Comparison of ENCODE assay signal across 1 cellular context in the genomic region with DNA sequence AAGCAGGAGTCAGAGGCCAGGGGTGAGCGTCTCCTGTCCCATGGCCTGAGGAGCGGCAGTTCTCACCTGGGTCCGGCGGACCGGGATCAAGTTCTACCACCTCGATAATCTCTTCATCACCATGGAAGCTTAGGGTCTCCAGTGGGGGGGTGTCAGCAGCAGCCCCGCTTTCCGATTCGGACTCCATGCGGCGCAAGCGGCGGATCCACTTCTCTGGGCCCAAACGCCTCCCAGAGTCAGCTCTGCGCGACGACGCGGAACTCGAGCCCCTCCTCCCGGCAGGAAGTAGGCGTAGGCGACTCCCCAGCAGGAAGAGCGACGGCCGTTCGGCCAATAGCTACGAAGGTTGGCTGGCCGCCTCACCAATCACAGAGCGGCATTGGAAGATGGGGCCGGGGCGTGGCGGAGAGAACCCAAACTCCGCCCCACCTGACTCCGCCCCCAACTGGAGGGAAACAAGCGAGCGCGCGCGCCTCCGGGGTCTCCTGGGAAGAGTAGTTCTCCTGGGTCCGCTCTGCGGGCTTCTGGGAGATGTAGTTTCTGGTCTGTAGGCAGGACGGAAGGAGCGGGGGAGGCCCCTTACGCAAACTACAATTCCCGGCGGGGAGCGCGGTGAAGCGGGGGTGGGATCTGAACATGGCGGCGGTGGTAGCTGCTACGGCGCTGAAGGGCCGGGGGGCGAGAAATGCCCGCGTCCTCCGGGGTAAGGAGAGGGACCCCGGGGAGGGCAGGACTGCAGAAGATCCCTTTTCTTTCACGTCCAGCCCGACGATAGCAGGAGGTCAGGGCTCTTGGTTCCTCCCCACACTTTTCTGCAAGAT.
TF ChIP-seq lines count a peak whose summit lies in the region.

A gene with protein sequence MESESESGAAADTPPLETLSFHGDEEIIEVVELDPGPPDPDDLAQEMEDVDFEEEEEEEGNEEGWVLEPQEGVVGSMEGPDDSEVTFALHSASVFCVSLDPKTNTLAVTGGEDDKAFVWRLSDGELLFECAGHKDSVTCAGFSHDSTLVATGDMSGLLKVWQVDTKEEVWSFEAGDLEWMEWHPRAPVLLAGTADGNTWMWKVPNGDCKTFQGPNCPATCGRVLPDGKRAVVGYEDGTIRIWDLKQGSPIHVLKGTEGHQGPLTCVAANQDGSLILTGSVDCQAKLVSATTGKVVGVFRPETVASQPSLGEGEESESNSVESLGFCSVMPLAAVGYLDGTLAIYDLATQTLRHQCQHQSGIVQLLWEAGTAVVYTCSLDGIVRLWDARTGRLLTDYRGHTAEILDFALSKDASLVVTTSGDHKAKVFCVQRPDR (minus strand): TSS at position 238 of the 821 bp plus-strand sequence. CDS start 51 bp downstream, at position 187.
A gene with protein sequence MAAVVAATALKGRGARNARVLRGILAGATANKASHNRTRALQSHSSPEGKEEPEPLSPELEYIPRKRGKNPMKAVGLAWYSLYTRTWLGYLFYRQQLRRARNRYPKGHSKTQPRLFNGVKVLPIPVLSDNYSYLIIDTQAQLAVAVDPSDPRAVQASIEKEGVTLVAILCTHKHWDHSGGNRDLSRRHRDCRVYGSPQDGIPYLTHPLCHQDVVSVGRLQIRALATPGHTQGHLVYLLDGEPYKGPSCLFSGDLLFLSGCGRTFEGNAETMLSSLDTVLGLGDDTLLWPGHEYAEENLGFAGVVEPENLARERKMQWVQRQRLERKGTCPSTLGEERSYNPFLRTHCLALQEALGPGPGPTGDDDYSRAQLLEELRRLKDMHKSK (plus strand): TSS at position 620 of the 821 bp plus-strand sequence. CDS start 17 bp downstream, at position 637.

TF ChIP-seq in HepG2, 621 proteins besides CTCF, POLR2A, EP300 and RAD21 (continues in another document):
- TF ChIP-seq SIX1 (CRISPR knock-in tag; IDR thresholded peaks at IDR 0.05; ENCODE audit: borderline replicate concordance) (no peak), ZNF350 (CRISPR knock-in tag; IDR thresholded peaks at IDR 0.05; ENCODE audit: borderline replicate concordance, low read depth) (peak; percentile 90), PRMT3 (CRISPR knock-in tag; IDR thresholded peaks at IDR 0.05; ENCODE audit: borderline replicate concordance, low read depth) (no peak), ZNF644 (CRISPR knock-in tag; IDR thresholded peaks at IDR 0.05; ENCODE audit: low read depth) (no peak), ZSCAN12 (CRISPR knock-in tag; IDR thresholded peaks at IDR 0.05) (0 out of 2 replicates have a peak, but pooled peaks have one; percentile 60), TOPORS (CRISPR knock-in tag; IDR thresholded peaks at IDR 0.05) (peak; percentile 20; the same call in 1 of the 2 replicates), CCDC6 (CRISPR knock-in tag; IDR thresholded peaks at IDR 0.05) (no peak), BCL6 (CRISPR knock-in tag; IDR thresholded peaks at IDR 0.05) (peak; percentile 34), TSC22D2 (CRISPR knock-in tag; IDR thresholded peaks at IDR 0.05; ENCODE audit: borderline replicate concordance) (peak; percentile 3), HOXD1 (CRISPR knock-in tag; IDR thresholded peaks at IDR 0.05) (no peak; the same call in none of the 2 replicates), HDAC1 (CRISPR knock-in tag; IDR thresholded peaks at IDR 0.05) (peak; percentile 49; the same call in 1 of the 2 replicates), ZNF569 (CRISPR knock-in tag; IDR thresholded peaks at IDR 0.05; ENCODE audit: borderline replicate concordance) (peak; percentile 89; the same call in 1 of the 2 replicates), ZNF17 (CRISPR knock-in tag; IDR thresholded peaks at IDR 0.05) (no peak), NFYC (CRISPR knock-in tag; IDR thresholded peaks at IDR 0.05) (peak; percentile 100), HNRNPLL (IDR thresholded peaks at IDR 0.05; ENCODE audit: low read depth, low read length, poor library complexity, severe bottlenecking) (peak; percentile 90), TCF12 (IDR thresholded peaks at IDR 0.05) (no peak), TCF12 (CRISPR knock-in tag; IDR thresholded peaks at IDR 0.05) (no peak; the same call in 1 of the 2 replicates), ZNF232 (CRISPR knock-in tag; IDR thresholded peaks at IDR 0.05; ENCODE audit: borderline replicate concordance) (peak; percentile 58; the same call in 1 of the 2 replicates), ZNF343 (CRISPR knock-in tag; IDR thresholded peaks at IDR 0.05) (peak; percentile 89), GPN1 (CRISPR knock-in tag; IDR thresholded peaks at IDR 0.05; ENCODE audit: borderline replicate concordance) (no peak)
- TF ChIP-seq, protein P1, sequence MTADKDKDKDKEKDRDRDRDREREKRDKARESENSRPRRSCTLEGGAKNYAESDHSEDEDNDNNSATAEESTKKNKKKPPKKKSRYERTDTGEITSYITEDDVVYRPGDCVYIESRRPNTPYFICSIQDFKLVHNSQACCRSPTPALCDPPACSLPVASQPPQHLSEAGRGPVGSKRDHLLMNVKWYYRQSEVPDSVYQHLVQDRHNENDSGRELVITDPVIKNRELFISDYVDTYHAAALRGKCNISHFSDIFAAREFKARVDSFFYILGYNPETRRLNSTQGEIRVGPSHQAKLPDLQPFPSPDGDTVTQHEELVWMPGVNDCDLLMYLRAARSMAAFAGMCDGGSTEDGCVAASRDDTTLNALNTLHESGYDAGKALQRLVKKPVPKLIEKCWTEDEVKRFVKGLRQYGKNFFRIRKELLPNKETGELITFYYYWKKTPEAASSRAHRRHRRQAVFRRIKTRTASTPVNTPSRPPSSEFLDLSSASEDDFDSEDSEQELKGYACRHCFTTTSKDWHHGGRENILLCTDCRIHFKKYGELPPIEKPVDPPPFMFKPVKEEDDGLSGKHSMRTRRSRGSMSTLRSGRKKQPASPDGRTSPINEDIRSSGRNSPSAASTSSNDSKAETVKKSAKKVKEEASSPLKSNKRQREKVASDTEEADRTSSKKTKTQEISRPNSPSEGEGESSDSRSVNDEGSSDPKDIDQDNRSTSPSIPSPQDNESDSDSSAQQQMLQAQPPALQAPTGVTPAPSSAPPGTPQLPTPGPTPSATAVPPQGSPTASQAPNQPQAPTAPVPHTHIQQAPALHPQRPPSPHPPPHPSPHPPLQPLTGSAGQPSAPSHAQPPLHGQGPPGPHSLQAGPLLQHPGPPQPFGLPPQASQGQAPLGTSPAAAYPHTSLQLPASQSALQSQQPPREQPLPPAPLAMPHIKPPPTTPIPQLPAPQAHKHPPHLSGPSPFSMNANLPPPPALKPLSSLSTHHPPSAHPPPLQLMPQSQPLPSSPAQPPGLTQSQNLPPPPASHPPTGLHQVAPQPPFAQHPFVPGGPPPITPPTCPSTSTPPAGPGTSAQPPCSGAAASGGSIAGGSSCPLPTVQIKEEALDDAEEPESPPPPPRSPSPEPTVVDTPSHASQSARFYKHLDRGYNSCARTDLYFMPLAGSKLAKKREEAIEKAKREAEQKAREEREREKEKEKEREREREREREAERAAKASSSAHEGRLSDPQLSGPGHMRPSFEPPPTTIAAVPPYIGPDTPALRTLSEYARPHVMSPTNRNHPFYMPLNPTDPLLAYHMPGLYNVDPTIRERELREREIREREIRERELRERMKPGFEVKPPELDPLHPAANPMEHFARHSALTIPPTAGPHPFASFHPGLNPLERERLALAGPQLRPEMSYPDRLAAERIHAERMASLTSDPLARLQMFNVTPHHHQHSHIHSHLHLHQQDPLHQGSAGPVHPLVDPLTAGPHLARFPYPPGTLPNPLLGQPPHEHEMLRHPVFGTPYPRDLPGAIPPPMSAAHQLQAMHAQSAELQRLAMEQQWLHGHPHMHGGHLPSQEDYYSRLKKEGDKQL (CRISPR knock-in tag; IDR thresholded peaks at IDR 0.05; ENCODE audit: low read depth): no peak
- TF ChIP-seq, protein P2, sequence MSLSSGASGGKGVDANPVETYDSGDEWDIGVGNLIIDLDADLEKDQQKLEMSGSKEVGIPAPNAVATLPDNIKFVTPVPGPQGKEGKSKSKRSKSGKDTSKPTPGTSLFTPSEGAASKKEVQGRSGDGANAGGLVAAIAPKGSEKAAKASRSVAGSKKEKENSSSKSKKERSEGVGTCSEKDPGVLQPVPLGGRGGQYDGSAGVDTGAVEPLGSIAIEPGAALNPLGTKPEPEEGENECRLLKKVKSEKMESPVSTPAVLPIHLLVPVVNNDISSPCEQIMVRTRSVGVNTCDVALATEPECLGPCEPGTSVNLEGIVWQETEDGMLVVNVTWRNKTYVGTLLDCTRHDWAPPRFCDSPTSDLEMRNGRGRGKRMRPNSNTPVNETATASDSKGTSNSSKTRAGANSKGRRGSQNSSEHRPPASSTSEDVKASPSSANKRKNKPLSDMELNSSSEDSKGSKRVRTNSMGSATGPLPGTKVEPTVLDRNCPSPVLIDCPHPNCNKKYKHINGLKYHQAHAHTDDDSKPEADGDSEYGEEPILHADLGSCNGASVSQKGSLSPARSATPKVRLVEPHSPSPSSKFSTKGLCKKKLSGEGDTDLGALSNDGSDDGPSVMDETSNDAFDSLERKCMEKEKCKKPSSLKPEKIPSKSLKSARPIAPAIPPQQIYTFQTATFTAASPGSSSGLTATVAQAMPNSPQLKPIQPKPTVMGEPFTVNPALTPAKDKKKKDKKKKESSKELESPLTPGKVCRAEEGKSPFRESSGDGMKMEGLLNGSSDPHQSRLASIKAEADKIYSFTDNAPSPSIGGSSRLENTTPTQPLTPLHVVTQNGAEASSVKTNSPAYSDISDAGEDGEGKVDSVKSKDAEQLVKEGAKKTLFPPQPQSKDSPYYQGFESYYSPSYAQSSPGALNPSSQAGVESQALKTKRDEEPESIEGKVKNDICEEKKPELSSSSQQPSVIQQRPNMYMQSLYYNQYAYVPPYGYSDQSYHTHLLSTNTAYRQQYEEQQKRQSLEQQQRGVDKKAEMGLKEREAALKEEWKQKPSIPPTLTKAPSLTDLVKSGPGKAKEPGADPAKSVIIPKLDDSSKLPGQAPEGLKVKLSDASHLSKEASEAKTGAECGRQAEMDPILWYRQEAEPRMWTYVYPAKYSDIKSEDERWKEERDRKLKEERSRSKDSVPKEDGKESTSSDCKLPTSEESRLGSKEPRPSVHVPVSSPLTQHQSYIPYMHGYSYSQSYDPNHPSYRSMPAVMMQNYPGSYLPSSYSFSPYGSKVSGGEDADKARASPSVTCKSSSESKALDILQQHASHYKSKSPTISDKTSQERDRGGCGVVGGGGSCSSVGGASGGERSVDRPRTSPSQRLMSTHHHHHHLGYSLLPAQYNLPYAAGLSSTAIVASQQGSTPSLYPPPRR (CRISPR knock-in tag; IDR thresholded peaks at IDR 0.05; ENCODE audit: borderline replicate concordance): peak; percentile 4; the same call in 1 of the 2 replicates
- TF ChIP-seq, protein P3, sequence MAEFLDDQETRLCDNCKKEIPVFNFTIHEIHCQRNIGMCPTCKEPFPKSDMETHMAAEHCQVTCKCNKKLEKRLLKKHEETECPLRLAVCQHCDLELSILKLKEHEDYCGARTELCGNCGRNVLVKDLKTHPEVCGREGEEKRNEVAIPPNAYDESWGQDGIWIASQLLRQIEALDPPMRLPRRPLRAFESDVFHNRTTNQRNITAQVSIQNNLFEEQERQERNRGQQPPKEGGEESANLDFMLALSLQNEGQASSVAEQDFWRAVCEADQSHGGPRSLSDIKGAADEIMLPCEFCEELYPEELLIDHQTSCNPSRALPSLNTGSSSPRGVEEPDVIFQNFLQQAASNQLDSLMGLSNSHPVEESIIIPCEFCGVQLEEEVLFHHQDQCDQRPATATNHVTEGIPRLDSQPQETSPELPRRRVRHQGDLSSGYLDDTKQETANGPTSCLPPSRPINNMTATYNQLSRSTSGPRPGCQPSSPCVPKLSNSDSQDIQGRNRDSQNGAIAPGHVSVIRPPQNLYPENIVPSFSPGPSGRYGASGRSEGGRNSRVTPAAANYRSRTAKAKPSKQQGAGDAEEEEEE (CRISPR knock-in tag; IDR thresholded peaks at IDR 0.05; ENCODE audit: borderline replicate concordance): peak; percentile 93; the same call in 1 of the 2 replicates
- TF ChIP-seq, protein P4, sequence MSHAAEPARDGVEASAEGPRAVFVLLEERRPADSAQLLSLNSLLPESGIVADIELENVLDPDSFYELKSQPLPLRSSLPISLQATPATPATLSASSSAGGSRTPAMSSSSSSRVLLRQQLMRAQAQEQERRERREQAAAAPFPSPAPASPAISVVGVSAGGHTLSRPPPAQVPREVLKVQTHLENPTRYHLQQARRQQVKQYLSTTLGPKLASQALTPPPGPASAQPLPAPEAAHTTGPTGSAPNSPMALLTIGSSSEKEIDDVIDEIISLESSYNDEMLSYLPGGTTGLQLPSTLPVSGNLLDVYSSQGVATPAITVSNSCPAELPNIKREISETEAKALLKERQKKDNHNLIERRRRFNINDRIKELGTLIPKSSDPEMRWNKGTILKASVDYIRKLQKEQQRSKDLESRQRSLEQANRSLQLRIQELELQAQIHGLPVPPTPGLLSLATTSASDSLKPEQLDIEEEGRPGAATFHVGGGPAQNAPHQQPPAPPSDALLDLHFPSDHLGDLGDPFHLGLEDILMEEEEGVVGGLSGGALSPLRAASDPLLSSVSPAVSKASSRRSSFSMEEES (CRISPR knock-in tag; IDR thresholded peaks at IDR 0.05): peak; percentile 79
- TF ChIP-seq, protein P5, sequence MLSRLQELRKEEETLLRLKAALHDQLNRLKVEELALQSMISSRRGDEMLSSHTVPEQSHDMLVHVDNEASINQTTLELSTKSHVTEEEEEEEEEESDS (CRISPR knock-in tag; IDR thresholded peaks at IDR 0.05; ENCODE audit: borderline replicate concordance): no peak
- TF ChIP-seq, protein P6, sequence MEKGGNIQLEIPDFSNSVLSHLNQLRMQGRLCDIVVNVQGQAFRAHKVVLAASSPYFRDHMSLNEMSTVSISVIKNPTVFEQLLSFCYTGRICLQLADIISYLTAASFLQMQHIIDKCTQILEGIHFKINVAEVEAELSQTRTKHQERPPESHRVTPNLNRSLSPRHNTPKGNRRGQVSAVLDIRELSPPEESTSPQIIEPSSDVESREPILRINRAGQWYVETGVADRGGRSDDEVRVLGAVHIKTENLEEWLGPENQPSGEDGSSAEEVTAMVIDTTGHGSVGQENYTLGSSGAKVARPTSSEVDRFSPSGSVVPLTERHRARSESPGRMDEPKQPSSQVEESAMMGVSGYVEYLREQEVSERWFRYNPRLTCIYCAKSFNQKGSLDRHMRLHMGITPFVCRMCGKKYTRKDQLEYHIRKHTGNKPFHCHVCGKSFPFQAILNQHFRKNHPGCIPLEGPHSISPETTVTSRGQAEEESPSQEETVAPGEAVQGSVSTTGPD (CRISPR knock-in tag; IDR thresholded peaks at IDR 0.05): no peak
- TF ChIP-seq, protein P7, sequence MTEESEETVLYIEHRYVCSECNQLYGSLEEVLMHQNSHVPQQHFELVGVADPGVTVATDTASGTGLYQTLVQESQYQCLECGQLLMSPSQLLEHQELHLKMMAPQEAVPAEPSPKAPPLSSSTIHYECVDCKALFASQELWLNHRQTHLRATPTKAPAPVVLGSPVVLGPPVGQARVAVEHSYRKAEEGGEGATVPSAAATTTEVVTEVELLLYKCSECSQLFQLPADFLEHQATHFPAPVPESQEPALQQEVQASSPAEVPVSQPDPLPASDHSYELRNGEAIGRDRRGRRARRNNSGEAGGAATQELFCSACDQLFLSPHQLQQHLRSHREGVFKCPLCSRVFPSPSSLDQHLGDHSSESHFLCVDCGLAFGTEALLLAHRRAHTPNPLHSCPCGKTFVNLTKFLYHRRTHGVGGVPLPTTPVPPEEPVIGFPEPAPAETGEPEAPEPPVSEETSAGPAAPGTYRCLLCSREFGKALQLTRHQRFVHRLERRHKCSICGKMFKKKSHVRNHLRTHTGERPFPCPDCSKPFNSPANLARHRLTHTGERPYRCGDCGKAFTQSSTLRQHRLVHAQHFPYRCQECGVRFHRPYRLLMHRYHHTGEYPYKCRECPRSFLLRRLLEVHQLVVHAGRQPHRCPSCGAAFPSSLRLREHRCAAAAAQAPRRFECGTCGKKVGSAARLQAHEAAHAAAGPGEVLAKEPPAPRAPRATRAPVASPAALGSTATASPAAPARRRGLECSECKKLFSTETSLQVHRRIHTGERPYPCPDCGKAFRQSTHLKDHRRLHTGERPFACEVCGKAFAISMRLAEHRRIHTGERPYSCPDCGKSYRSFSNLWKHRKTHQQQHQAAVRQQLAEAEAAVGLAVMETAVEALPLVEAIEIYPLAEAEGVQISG (CRISPR knock-in tag; IDR thresholded peaks at IDR 0.05): peak; percentile 93
